Comparison of ENCODE assay signal across 21 cellular contexts in the genomic region with DNA sequence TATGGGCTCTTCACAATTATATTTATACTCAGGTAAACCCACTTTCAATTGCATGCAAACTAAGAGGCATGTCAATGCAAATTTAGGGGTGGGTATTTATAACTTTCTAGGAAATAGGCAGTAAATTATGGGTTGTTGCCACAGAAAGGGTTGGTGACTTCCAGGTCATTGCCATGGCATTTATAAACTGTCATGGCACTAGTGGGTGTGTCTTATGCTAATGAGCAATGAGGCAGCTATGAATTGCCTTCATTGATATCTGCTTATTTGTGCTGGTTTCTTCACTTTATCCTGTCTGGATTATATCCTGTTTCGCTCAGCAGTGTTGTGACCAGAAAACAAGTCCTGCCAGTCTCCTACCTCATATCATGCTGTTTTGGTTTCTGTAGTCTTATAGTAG.
DNase-seq lines count a peak whose midpoint lies in the region; ATAC-seq, FAIRE-seq and TF ChIP-seq lines count a peak whose summit lies in the region.
"Had no signal": no experiment of that assay in that cellular context is flagged by ENCODE, and none has a peak within 500 bp of the region (broad histone marks: within the 10 kb centered on the region; RNA-seq: fewer than 3 reads in every experiment).

No MANE protein-coding gene starts in this region.

- H3K4me3 ChIP-seq in A673 (ENCODE audit: low read depth, low read length, poor library complexity, severe bottlenecking): no peak overlapping the region

- H3K36me3 ChIP-seq in A673 (ENCODE audit: insufficient read depth, low read length, poor library complexity, severe bottlenecking): no peaks in the 10 kb centered on the region
- H3K36me3 ChIP-seq: BE2C had no signal

- H3K9me3 ChIP-seq in A673 (ENCODE audit: low read depth, low read length, poor library complexity, severe bottlenecking): peaks cover 6% of the 10 kb centered on the region
- H3K9me3 ChIP-seq: BE2C had no signal

- H3K4me1 Mint-ChIP-seq in activated B cell treated with CpG ODN at 0.5 μM for 24 hours (peaks cover 34% of the 10 kb centered on the region), naive B cell (peaks cover 21 to 28% (median 21%) of the 10 kb centered on the region in 3 donors)
- H3K4me1 Mint-ChIP-seq: CD8-positive, alpha-beta memory T cell; H9 had no signal

- H3K27me3 Mint-ChIP-seq in activated B cell treated with CpG ODN at 0.5 μM for 24 hours (no peaks in the 10 kb centered on the region), naive B cell (no peaks in the 10 kb centered on the region)
- H3K27me3 Mint-ChIP-seq: CD8-positive, alpha-beta memory T cell; IgD-negative memory B cell had no signal

- TF ChIP-seq CTCF in A673 (conservative IDR thresholded peaks at IDR 0.05; ENCODE audit: low read depth, low read length): no peak
- no peak for TF ChIP-seq CTCF in activated B cell treated with CpG ODN at 0.5 μM for 24 hours (IDR thresholded peaks at IDR 0.05)

- CTCF ChIA-PET in A673 (lab: Charles Lee): no interaction called here
- CTCF ChIA-PET in activated B cell treated with CpG ODN at 0.5 μM for 24 hours (lab: Charles Lee): interaction anchor here (1.2 to 2.8 kb wide), 2 partner anchors 663 to 668 kb away, joined by 3 to 11 read pairs; no protein-coding TSS in a partner anchor

- H3K4me1 ChIP-seq in A673 (ENCODE audit: insufficient read depth, low read length, poor library complexity, severe bottlenecking): no peaks in the 10 kb centered on the region
- H3K4me1 ChIP-seq: BE2C had no signal

- H3K4me3 Mint-ChIP-seq in activated B cell treated with CpG ODN at 0.5 μM for 24 hours: no peak overlapping the region
- H3K4me3 Mint-ChIP-seq in naive B cell: no peak overlapping the region
- H3K4me3 Mint-ChIP-seq: CD4-positive, CD25-positive, alpha-beta regulatory T cell; CD8-positive, alpha-beta memory T cell; H9; IgD-negative memory B cell had no signal

- POLR2A ChIA-PET in A673 (lab: Charles Lee; ENCODE audit: low non-redundant PET): no interaction called here
- POLR2A ChIA-PET in activated B cell treated with CpG ODN at 0.5 μM for 24 hours (lab: Charles Lee): no interaction called here

- TF ChIP-seq POLR2A in H54 (IDR thresholded peaks at IDR 0.05; ENCODE audit: low read depth, low read length): no peak

- ATAC-seq in activated B cell treated with CpG ODN at 0.5 μM for 24 hours (ENCODE audit: low read depth): peak; percentile 25
- peak; percentile 68 to 71 for ATAC-seq in naive B cell (ENCODE audit: low read depth in 2 of 2)
- ATAC-seq in HG03025 (IDR thresholded peaks at IDR 0.05; ENCODE audit: low FRiP score, unreplicated experiment): no peak
- ATAC-seq: HepG2 had no signal

- no peak overlapping the region for H3K27ac Mint-ChIP-seq in activated B cell treated with CpG ODN at 0.5 μM for 24 hours
- peak overlapping the region; percentile 3 to 88 (median 32) for H3K27ac Mint-ChIP-seq in naive B cell
- H3K27ac Mint-ChIP-seq: CD4-positive, CD25-positive, alpha-beta regulatory T cell; H9 had no signal

- no peak overlapping the region for H3K27ac ChIP-seq in A673 (ENCODE audit: low read depth, low read length, poor library complexity, severe bottlenecking)

- H3K27me3 ChIP-seq in A673 (replicated peaks; ENCODE audit: insufficient read depth, low read depth, low read length, poor library complexity): no peaks in the 10 kb centered on the region
- H3K27me3 ChIP-seq: BE2C had no signal

- intact Hi-C loops in A673 (cut with micrococcal nuclease; ENCODE audit: unreplicated experiment): no loop called here
- intact Hi-C loops in activated B cell treated with CpG ODN at 0.5 μM for 24 hours (cut with micrococcal nuclease): no loop called here

- DNase-seq in A673 (ENCODE audit: low spot score) (peak; percentile 7), H54 (ENCODE audit: insufficient read length, low spot score) (no peak), activated B cell treated with CpG ODN at 0.5 μM for 24 hours (no peak), naive B cell (no peak), NCI-H2196 treated with DMSO at 0.1 percent for 48 hours (lab: John Stamatoyannopoulos, UW; ENCODE audit: unreplicated experiment) (no peak), kidney glomerular epithelial cell (lab: John Stamatoyannopoulos, UW) (no peak)
- DNase-seq in activated CD4-positive, alpha-beta T cell treated with anti-CD3 and anti-CD28 coated beads for 1 hour: no peak
- DNase-seq: 8988T; BE2C; C1 segment of cervical spinal cord; CD4-positive, CD25-positive, alpha-beta regulatory T cell; CD8-positive, alpha-beta memory T cell; COR-L47; GOT3; H9 had no signal

- no TSS peak for BruUV-seq in A673 (replicated peaks; lab: Mats Ljungman, UMichigan)

- peak; percentile 30 for FAIRE-seq in H54 (lab: Jason Lieb, UNC)
- FAIRE-seq: D721Med, G401.6, GM12891, HepG2 had no signal

- H3K36me3 Mint-ChIP-seq in activated B cell treated with CpG ODN at 0.5 μM for 24 hours (ENCODE audit: low read depth): peaks cover 3% of the 10 kb centered on the region
- H3K36me3 Mint-ChIP-seq in naive B cell: peaks cover 0 to 2% of the 10 kb centered on the region in 2 donors
- H3K36me3 Mint-ChIP-seq: CD4-positive, CD25-positive, alpha-beta regulatory T cell; CD8-positive, alpha-beta memory T cell; IgD-negative memory B cell had no signal

- peaks cover 6% of the 10 kb centered on the region for H3K9me3 Mint-ChIP-seq in activated B cell treated with CpG ODN at 0.5 μM for 24 hours
- peaks cover 2 to 19% (median 3%) of the 10 kb centered on the region in 7 donors for H3K9me3 Mint-ChIP-seq in naive B cell
- H3K9me3 Mint-ChIP-seq: CD8-positive, alpha-beta memory T cell had no signal
